ENCODE assay signal across 1 cellular context in genomic region chr7:159192761-159193453, GRCh38.
TF ChIP-seq lines count a peak whose summit lies in the region.

No MANE protein-coding gene starts in this region.

TF ChIP-seq in H1, 55 proteins besides CTCF, POLR2A, EP300 and RAD21:
- TF ChIP-seq CEBPB (IDR thresholded peaks at IDR 0.05; ENCODE audit: low read depth, low read length) (no peak), NRF1 (IDR thresholded peaks at IDR 0.05; ENCODE audit: low read depth, low read length) (no peak)
